In genomic region chr1:41919764-41920397, GRCh38 we compare ENCODE assay signal across 8 cellular contexts. TPM values are rescaled to one million over a fixed set of nuclear protein-coding genes. Genes with fewer than 3 reads are reported as not detected.
DNase-seq lines count a peak whose midpoint lies in the region; ATAC-seq and TF ChIP-seq lines count a peak whose summit lies in the region.

No MANE protein-coding gene starts in this region.

- peak overlapping the region; percentile 88 for H3K27ac Mint-ChIP-seq in activated CD4-positive, alpha-beta T cell treated with anti-CD3 and anti-CD28 coated beads for 36 hours
- H3K27ac Mint-ChIP-seq in natural killer cell treated with Interleukin-12 subunit alpha and Interleukin-12 subunit beta and Interleukin-15 and Interleukin-18, amount 100 ng/mL, for 72 hours, result peak overlapping the region; percentile 87 to 94
- H3K27ac Mint-ChIP-seq in stimulated activated naive CD8-positive, alpha-beta T cell treated with anti-CD3 and anti-CD28 coated beads, Interleukin-15, Interleukin-2, amounts not matched to agents 100 ng/mL and 50 ng/mL, for 24 hours, result peak overlapping the region; percentile 88

- H3K36me3 ChIP-seq in ectodermal cell (ENCODE audit: control insufficient read depth, insufficient read depth, low read length), result no peaks in the 10 kb centered on the region

- no peaks in the 10 kb centered on the region for H3K9me3 ChIP-seq in ectodermal cell (ENCODE audit: control insufficient read depth, low read length)

- peak overlapping the region; percentile 72 for H3K4me3 Mint-ChIP-seq in activated CD4-positive, alpha-beta T cell treated with anti-CD3 and anti-CD28 coated beads for 36 hours
- H3K4me3 Mint-ChIP-seq in natural killer cell treated with Interleukin-12 subunit alpha and Interleukin-12 subunit beta and Interleukin-15 and Interleukin-18, amount 100 ng/mL, for 72 hours, result peak overlapping the region; percentile 67
- H3K4me3 Mint-ChIP-seq in stimulated activated naive CD8-positive, alpha-beta T cell treated with anti-CD3 and anti-CD28 coated beads, Interleukin-15, Interleukin-2, amounts not matched to agents 100 ng/mL and 50 ng/mL, for 24 hours, result peak overlapping the region; percentile 89

- no peaks in the 10 kb centered on the region for H3K27me3 Mint-ChIP-seq in activated CD4-positive, alpha-beta T cell treated with anti-CD3 and anti-CD28 coated beads for 36 hours
- no peaks in the 10 kb centered on the region for H3K27me3 Mint-ChIP-seq in natural killer cell treated with Interleukin-12 subunit alpha and Interleukin-12 subunit beta and Interleukin-15 and Interleukin-18, amount 100 ng/mL, for 72 hours
- peaks cover 5% of the 10 kb centered on the region for H3K27me3 Mint-ChIP-seq in stimulated activated naive CD8-positive, alpha-beta T cell treated with anti-CD3 and anti-CD28 coated beads, Interleukin-15, Interleukin-2, amounts not matched to agents 100 ng/mL and 50 ng/mL, for 24 hours

- WGBS in ectodermal cell, 2 experiments, result 2 to 4% methylated on average over 17 to 18 of the region's 18 CpGs

- POLR2A ChIA-PET in activated CD4-positive, alpha-beta T cell treated with anti-CD3 and anti-CD28 coated beads for 36 hours (lab: Charles Lee), result interaction anchor here (0.6 to 1.5 kb wide), 3 partner anchors 28 to 115 kb away, joined by 3 read pairs; no protein-coding TSS in a partner anchor

- CTCF ChIA-PET in activated CD4-positive, alpha-beta T cell treated with anti-CD3 and anti-CD28 coated beads for 36 hours (lab: Charles Lee), result interaction anchor here (0.6 to 2.6 kb wide), 9 partner anchors 13 to 1437 kb away, joined by 3 to 11 read pairs (median 3); no protein-coding TSS in a partner anchor

- peaks cover 57% of the 10 kb centered on the region for H3K4me1 Mint-ChIP-seq in activated CD4-positive, alpha-beta T cell treated with anti-CD3 and anti-CD28 coated beads for 36 hours
- H3K4me1 Mint-ChIP-seq in natural killer cell treated with Interleukin-12 subunit alpha and Interleukin-12 subunit beta and Interleukin-15 and Interleukin-18, amount 100 ng/mL, for 72 hours (ENCODE audit: low read depth in 2 of 2), result peaks cover 56 to 60% of the 10 kb centered on the region in 2 donors
- peaks cover 59% of the 10 kb centered on the region for H3K4me1 Mint-ChIP-seq in stimulated activated naive CD8-positive, alpha-beta T cell treated with anti-CD3 and anti-CD28 coated beads, Interleukin-15, Interleukin-2, amounts not matched to agents 100 ng/mL and 50 ng/mL, for 24 hours (ENCODE audit: low read depth)

- TF ChIP-seq CTCF in GM20000 (IDR thresholded peaks at IDR 0.05; ENCODE audit: extremely low read depth, missing control alignments), result no peak

- DNase-seq in CD1c-positive myeloid dendritic cell (ENCODE audit: extremely low spot score), result peak; percentile 44
- DNase-seq in GM20000 (ENCODE audit: low spot score), result peak; percentile 75
- peak; percentile 78 for DNase-seq in NCI-H146 treated with DMSO at 0.1 percent for 48 hours (lab: John Stamatoyannopoulos, UW; ENCODE audit: unreplicated experiment)
- DNase-seq in activated CD4-positive, alpha-beta T cell treated with anti-CD3 and anti-CD28 coated beads for 36 hours, result peak; percentile 92
- peak; percentile 91 for DNase-seq in natural killer cell treated with Interleukin-12 subunit alpha and Interleukin-12 subunit beta and Interleukin-15 and Interleukin-18, amount 100 ng/mL, for 72 hours (ENCODE audit: low spot score)
- no peak for DNase-seq in HCEC 1CT

- H3K9me3 Mint-ChIP-seq in activated CD4-positive, alpha-beta T cell treated with anti-CD3 and anti-CD28 coated beads for 36 hours (ENCODE audit: low read depth), result peaks cover 7% of the 10 kb centered on the region
- no peaks in the 10 kb centered on the region for H3K9me3 Mint-ChIP-seq in natural killer cell treated with Interleukin-12 subunit alpha and Interleukin-12 subunit beta and Interleukin-15 and Interleukin-18, amount 100 ng/mL, for 72 hours
- H3K9me3 Mint-ChIP-seq in stimulated activated naive CD8-positive, alpha-beta T cell treated with anti-CD3 and anti-CD28 coated beads, Interleukin-15, Interleukin-2, amounts not matched to agents 100 ng/mL and 50 ng/mL, for 24 hours, result peaks cover 12% of the 10 kb centered on the region

- H3K4me3 ChIP-seq in ectodermal cell (ENCODE audit: insufficient read depth, low read depth, low read length), result peak overlapping the region; percentile 4

- H3K27me3 ChIP-seq in ectodermal cell (ENCODE audit: control insufficient read depth, insufficient read depth, low read length, poor library complexity, severe bottlenecking), result peaks cover 40% of the 10 kb centered on the region

- intact Hi-C loops in activated CD4-positive, alpha-beta T cell treated with anti-CD3 and anti-CD28 coated beads for 36 hours (cut with DNase I, micrococcal nuclease), result loop anchor here (1.0 to 5.0 kb wide), 12 partner anchors 16 to 414 kb away; no protein-coding TSS in a partner anchor

- peak; percentile 92 for ATAC-seq in activated CD4-positive, alpha-beta T cell treated with anti-CD3 and anti-CD28 coated beads for 36 hours
- peak; percentile 95 for ATAC-seq in natural killer cell treated with Interleukin-12 subunit alpha and Interleukin-12 subunit beta and Interleukin-15 and Interleukin-18, amount 100 ng/mL, for 72 hours

- peaks cover 37% of the 10 kb centered on the region for H3K4me1 ChIP-seq in ectodermal cell (ENCODE audit: control insufficient read depth, insufficient read depth, low read length)

- no peak overlapping the region for H3K27ac ChIP-seq in ectodermal cell (ENCODE audit: insufficient read depth, low read depth, low read length, poor library complexity, severe bottlenecking)

- no peaks in the 10 kb centered on the region for H3K36me3 Mint-ChIP-seq in activated CD4-positive, alpha-beta T cell treated with anti-CD3 and anti-CD28 coated beads for 36 hours (ENCODE audit: low read depth)
- peaks cover 10% of the 10 kb centered on the region for H3K36me3 Mint-ChIP-seq in natural killer cell treated with Interleukin-12 subunit alpha and Interleukin-12 subunit beta and Interleukin-15 and Interleukin-18, amount 100 ng/mL, for 72 hours
- no peaks in the 10 kb centered on the region for H3K36me3 Mint-ChIP-seq in stimulated activated naive CD8-positive, alpha-beta T cell treated with anti-CD3 and anti-CD28 coated beads, Interleukin-15, Interleukin-2, amounts not matched to agents 100 ng/mL and 50 ng/mL, for 24 hours (ENCODE audit: low read depth)

RNA-seq across cellular contexts. Expression of gene HIVEP3, which starts 1.2 kb away (rescaled TPM):
- total RNA-seq in activated CD4-positive, alpha-beta T cell treated with anti-CD3 and anti-CD28 coated beads for 36 hours, result 10 to 100 TPM; 29.4 to 39.6 TPM
- polyA plus RNA-seq in ectodermal cell (2013, experiment 1 of 4), result 0.85 TPM
- 0.75 TPM for polyA plus RNA-seq in ectodermal cell (2013, experiment 2 of 4)
- polyA plus RNA-seq in ectodermal cell (2013, experiment 3 of 4), result 1.0 TPM
- polyA plus RNA-seq in ectodermal cell (2013, experiment 4 of 4), result 1.1 TPM
- 10 to 100 TPM; 17.9 to 32.0 TPM for total RNA-seq in natural killer cell treated with Interleukin-12 subunit alpha and Interleukin-12 subunit beta and Interleukin-15 and Interleukin-18, amount 100 ng/mL, for 72 hours
